18 cellular contexts compared by ENCODE assay signal in the genomic region with DNA sequence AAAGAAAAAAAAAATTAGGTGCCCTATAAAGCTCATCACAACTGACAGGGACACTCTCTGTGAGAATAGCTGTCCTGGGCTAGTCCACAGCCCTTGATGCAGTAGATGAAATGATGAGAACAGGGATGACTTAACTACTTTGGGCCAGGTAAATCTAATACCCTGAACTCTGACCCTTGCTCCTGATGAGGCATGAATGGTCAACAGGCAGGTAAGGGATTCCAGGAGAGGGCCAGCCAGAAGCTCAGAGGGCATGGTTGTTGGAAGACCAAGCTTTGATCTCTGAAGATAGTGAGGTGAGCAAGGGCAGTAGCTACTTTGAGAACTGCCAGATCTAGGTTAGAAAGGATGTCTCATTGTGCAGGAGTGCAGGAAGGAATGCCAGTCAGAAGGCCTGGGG. TPM values are rescaled to one million over a fixed set of nuclear protein-coding genes. Genes with fewer than 3 reads are reported as not detected.
"Had no signal": no experiment of that assay in that cellular context is flagged by ENCODE, and none has a peak within 500 bp of the region (broad histone marks: within the 10 kb centered on the region; RNA-seq: fewer than 3 reads in every experiment).

No MANE protein-coding gene starts in this region.

- H3K27ac ChIP-seq: body of pancreas, thoracic aorta, upper lobe of right lung had no signal

- H3K9me3 ChIP-seq: body of pancreas, thoracic aorta, upper lobe of right lung had no signal

- H3K4me1 ChIP-seq: body of pancreas, upper lobe of right lung had no signal

- DNase-seq: activated CD4-positive, alpha-beta T cell treated with anti-CD3 and anti-CD28 coated beads, Interleukin-2, amount 10 ng/mL, durations not matched to agents 24 days and 14 days; activated CD8-positive, alpha-beta memory T cell treated with anti-CD3 and anti-CD28 coated beads, Interleukin-2, amount 50 U/mL, for 48 hours; activated CD8-positive, alpha-beta T cell treated with anti-CD3 and anti-CD28 coated beads, Interleukin-2, amount 10 ng/mL, durations not matched to agents 7 days and 5 days; activated gamma-delta T cell; activated T-cell treated with anti-CD3 and anti-CD28 coated beads, Interleukin-2, amount 50 U/mL, for 72 hours; amniotic stem cell; body of pancreas; caudate nucleus; erythroblast; foreskin melanocyte; occipital lobe; posterior cingulate gyrus; stimulated activated naive B cell treated with anti-CD40 and anti-IgM and Interleukin-4, amounts not matched to agents 10 μg/mL and 1 μg/mL and 100 μg/mL, for 72 hours; upper lobe of right lung had no signal

- H3K4me3 ChIP-seq: body of pancreas, thoracic aorta, upper lobe of right lung had no signal

- H3K27me3 ChIP-seq: body of pancreas, upper lobe of right lung had no signal

RNA-seq across cellular contexts. Expression of gene SIRPB2, which starts 40.1 kb away (rescaled TPM):
- total RNA-seq: activated CD4-positive, alpha-beta T cell treated with anti-CD3 and anti-CD28 coated beads, Interleukin-2, amount 10 ng/mL, durations not matched to agents 24 days and 14 days; activated CD8-positive, alpha-beta T cell treated with anti-CD3 and anti-CD28 coated beads, Interleukin-2, amount 10 ng/mL, durations not matched to agents 7 days and 5 days; activated T-cell treated with anti-CD3 and anti-CD28 coated beads, Interleukin-2, amount 50 U/mL, for 72 hours; renal cortical epithelial cell; T-helper 1 cell treated with Interleukin-12 subunit alpha and Interleukin-12 subunit beta and Interleukin-4 antibody, amounts not matched to agents 30 ng/mL and 1 ng/mL, for 36 hours had no signal
- polyA plus RNA-seq: neural cell had no signal
